14 cellular contexts compared by ENCODE assay signal in the genomic region with DNA sequence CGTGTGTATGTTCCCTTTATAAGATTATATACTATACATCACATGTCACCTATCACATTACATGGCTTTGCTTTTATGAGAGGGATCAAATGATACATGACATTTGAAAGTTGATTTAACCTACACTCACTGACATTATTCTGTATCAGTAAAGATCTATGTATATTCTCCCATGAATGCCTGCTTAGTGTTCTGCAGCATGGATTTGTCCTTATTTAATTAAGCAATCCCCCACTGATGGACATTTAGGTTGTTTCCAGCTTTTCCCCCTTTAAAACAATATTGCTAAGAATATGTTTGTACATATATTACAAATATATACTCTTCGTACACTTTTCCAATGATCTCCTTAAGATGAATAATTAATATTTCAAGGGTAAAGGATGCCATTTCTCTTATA.
DNase-seq lines count a peak whose midpoint lies in the region; ATAC-seq, FAIRE-seq and TF ChIP-seq lines count a peak whose summit lies in the region.
"Had no signal": no experiment of that assay in that cellular context is flagged by ENCODE, and none has a peak within 500 bp of the region (broad histone marks: within the 10 kb centered on the region; RNA-seq: fewer than 3 reads in every experiment).

No MANE protein-coding gene starts in this region.

- H3K4me3 ChIP-seq in iPS-20b (ENCODE audit: low read length) (peak overlapping the region; percentile 63), brain microvascular endothelial cell (ENCODE audit: low read depth, low read length) (no peak overlapping the region), body of pancreas (no peak overlapping the region)
- H3K4me3 ChIP-seq: BLaER1 treated with 17β-estradiol and CSF1 and Interleukin-3, amounts not matched to agents 10 nM and 100 nM had no signal

- H3K4me3 Mint-ChIP-seq in type B pancreatic cell = peak overlapping the region; percentile 87
- H3K4me3 Mint-ChIP-seq: CD4-positive, CD25-positive, alpha-beta regulatory T cell had no signal

- H3K4me1 ChIP-seq in iPS-20b (ENCODE audit: insufficient read depth, low read length) (peaks cover 59% of the 10 kb centered on the region), body of pancreas (peaks cover 16% of the 10 kb centered on the region)
- H3K4me1 ChIP-seq: BLaER1 treated with 17β-estradiol and CSF1 and Interleukin-3, amounts not matched to agents 10 nM and 100 nM had no signal

- H3K4me1 Mint-ChIP-seq in type B pancreatic cell (ENCODE audit: unreplicated experiment) = peaks cover 16% of the 10 kb centered on the region

- in situ Hi-C loops in brain microvascular endothelial cell (cut with HindIII; ENCODE audit: low pct_ligation_motif_present, low sequenced_read_pairs) = no loop called here

- no peak overlapping the region for H3K9ac ChIP-seq in iPS-20b (ENCODE audit: low read depth, low read length)
- H3K9ac ChIP-seq: BLaER1 treated with 17β-estradiol and CSF1 and Interleukin-3, amounts not matched to agents 10 nM and 100 nM; GM23248 had no signal

- H3K9me3 ChIP-seq in iPS-20b (ENCODE audit: insufficient read depth, low read depth, low read length) (no peaks in the 10 kb centered on the region), body of pancreas (no peaks in the 10 kb centered on the region)

- no peak for DNase-seq in HTR-8/SVneo (ENCODE audit: insufficient read length, low spot score)
- DNase-seq in SK-N-DZ (ENCODE audit: low spot score) = peak; percentile 25
- DNase-seq in type B pancreatic cell (ENCODE audit: extremely low spot score, unreplicated experiment) = no peak
- DNase-seq in OCI-M1 (lab: John Stamatoyannopoulos, UW) = no peak
- DNase-seq in brain microvascular endothelial cell = no peak
- no peak for DNase-seq in body of pancreas
- no peak for DNase-seq in NCI-H226
- DNase-seq: ACHN; CD4-positive, CD25-positive, alpha-beta regulatory T cell; DMS53; GF-D8 had no signal

- no peaks in the 10 kb centered on the region for H3K36me3 ChIP-seq in iPS-20b (ENCODE audit: insufficient read depth, low read depth, low read length)
- no peaks in the 10 kb centered on the region for H3K36me3 ChIP-seq in brain microvascular endothelial cell (replicated peaks)
- no peaks in the 10 kb centered on the region for H3K36me3 ChIP-seq in body of pancreas (replicated peaks in 1 of 2; ENCODE audit: insufficient read depth in 1 of 2, low read depth in 2 of 2)
- H3K36me3 ChIP-seq: BLaER1 treated with 17β-estradiol and CSF1 and Interleukin-3, amounts not matched to agents 10 nM and 100 nM had no signal

- H3K27ac Mint-ChIP-seq in type B pancreatic cell = no peak overlapping the region
- H3K27ac Mint-ChIP-seq: CD4-positive, CD25-positive, alpha-beta regulatory T cell had no signal

- H3K27me3 Mint-ChIP-seq in type B pancreatic cell = peaks cover 84% of the 10 kb centered on the region

- no peaks in the 10 kb centered on the region for H3K36me3 Mint-ChIP-seq in type B pancreatic cell
- H3K36me3 Mint-ChIP-seq: CD4-positive, CD25-positive, alpha-beta regulatory T cell had no signal

- no peak for ATAC-seq in body of pancreas

- 45 to 56% methylated on average over 2 of the region's 2 CpGs for WGBS in body of pancreas, 2 donors

- no peak for TF ChIP-seq POLR2A in body of pancreas (IDR thresholded peaks at IDR 0.05)

- peak; percentile 76 for FAIRE-seq in HTR-8/SVneo (lab: Jason Lieb, UNC)

- H3K27ac ChIP-seq in iPS-20b (ENCODE audit: low read length) = no peak overlapping the region
- H3K27ac ChIP-seq in brain microvascular endothelial cell = no peak overlapping the region
- no peak overlapping the region for H3K27ac ChIP-seq in body of pancreas
- H3K27ac ChIP-seq: BLaER1 treated with 17β-estradiol and CSF1 and Interleukin-3, amounts not matched to agents 10 nM and 100 nM; GM23248 had no signal

- TF ChIP-seq CTCF in type B pancreatic cell (conservative IDR thresholded peaks at IDR 0.05) (no peak), brain microvascular endothelial cell (IDR thresholded peaks at IDR 0.05; ENCODE audit: low read depth, low read length, missing control alignments) (no peak), body of pancreas (IDR thresholded peaks at IDR 0.05) (no peak)

- H3K9me3 Mint-ChIP-seq in type B pancreatic cell = no peaks in the 10 kb centered on the region

- intact Hi-C loops in body of pancreas (cut with DNase I) = no loop called here

- H3K27me3 ChIP-seq in iPS-20b (ENCODE audit: insufficient read depth, low read length) = peaks cover 94% of the 10 kb centered on the region
- H3K27me3 ChIP-seq in brain microvascular endothelial cell (replicated peaks) = peaks cover 69% of the 10 kb centered on the region
- no peaks in the 10 kb centered on the region for H3K27me3 ChIP-seq in body of pancreas
